ENCODE assay signal across 1 cellular context in the genomic region with DNA sequence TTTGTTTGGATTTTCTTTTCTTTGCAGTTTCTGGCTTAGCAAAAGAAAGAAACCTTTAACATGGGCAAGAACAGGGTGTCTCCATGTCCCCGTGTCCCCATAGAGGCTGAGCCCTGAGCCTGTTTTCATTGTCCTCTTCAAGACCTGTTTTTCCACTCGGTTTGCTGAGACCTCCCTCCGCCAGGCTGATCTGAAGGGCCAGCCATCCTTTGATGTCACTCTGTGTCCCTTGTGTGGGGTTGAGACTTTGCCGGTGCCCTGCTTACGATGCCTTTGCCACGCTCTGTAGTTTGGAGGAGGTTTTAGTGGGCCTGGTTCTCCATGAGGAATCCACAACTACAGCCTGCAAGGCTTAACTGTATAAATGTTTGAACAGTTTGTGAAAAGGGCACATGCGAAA.
TF ChIP-seq lines count a peak whose summit lies in the region.

No MANE protein-coding gene starts in this region.

TF ChIP-seq in HepG2, 621 proteins besides CTCF, POLR2A, EP300 and RAD21:
- TF ChIP-seq ZMYM3 (CRISPR knock-in tag; IDR thresholded peaks at IDR 0.05) (no peak), AHR (CRISPR knock-in tag; IDR thresholded peaks at IDR 0.05) (no peak), ZNF329 (CRISPR knock-in tag; IDR thresholded peaks at IDR 0.05; ENCODE audit: low read depth) (no peak), NR1H2 (CRISPR knock-in tag; IDR thresholded peaks at IDR 0.05; ENCODE audit: borderline replicate concordance, low read depth) (no peak), RORA (CRISPR knock-in tag; IDR thresholded peaks at IDR 0.05) (no peak), HNRNPH1 (optimal IDR thresholded peaks at IDR 0.05; ENCODE audit: low read depth, low read length) (no peak), ZNF737 (CRISPR knock-in tag; IDR thresholded peaks at IDR 0.05; ENCODE audit: borderline replicate concordance) (no peak), IKZF4 (CRISPR knock-in tag; IDR thresholded peaks at IDR 0.05; ENCODE audit: borderline replicate concordance, low read depth, not compliant biosample characterization) (no peak), KDM2A (CRISPR knock-in tag; IDR thresholded peaks at IDR 0.05; ENCODE audit: borderline replicate concordance, low read depth) (no peak), KAT7 (CRISPR knock-in tag; IDR thresholded peaks at IDR 0.05; ENCODE audit: borderline replicate concordance) (no peak), ZNF557 (CRISPR knock-in tag; IDR thresholded peaks at IDR 0.05) (no peak), ZNF317 (CRISPR knock-in tag; IDR thresholded peaks at IDR 0.05) (no peak), ZNF430 (CRISPR knock-in tag; IDR thresholded peaks at IDR 0.05) (no peak), ZNF17 (CRISPR knock-in tag; IDR thresholded peaks at IDR 0.05) (no peak), CCAR2 (optimal IDR thresholded peaks at IDR 0.05; ENCODE audit: low read depth, low read length) (no peak)
- TF ChIP-seq, protein P1, sequence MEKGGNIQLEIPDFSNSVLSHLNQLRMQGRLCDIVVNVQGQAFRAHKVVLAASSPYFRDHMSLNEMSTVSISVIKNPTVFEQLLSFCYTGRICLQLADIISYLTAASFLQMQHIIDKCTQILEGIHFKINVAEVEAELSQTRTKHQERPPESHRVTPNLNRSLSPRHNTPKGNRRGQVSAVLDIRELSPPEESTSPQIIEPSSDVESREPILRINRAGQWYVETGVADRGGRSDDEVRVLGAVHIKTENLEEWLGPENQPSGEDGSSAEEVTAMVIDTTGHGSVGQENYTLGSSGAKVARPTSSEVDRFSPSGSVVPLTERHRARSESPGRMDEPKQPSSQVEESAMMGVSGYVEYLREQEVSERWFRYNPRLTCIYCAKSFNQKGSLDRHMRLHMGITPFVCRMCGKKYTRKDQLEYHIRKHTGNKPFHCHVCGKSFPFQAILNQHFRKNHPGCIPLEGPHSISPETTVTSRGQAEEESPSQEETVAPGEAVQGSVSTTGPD (CRISPR knock-in tag; IDR thresholded peaks at IDR 0.05): no peak
- TF ChIP-seq, protein P2, sequence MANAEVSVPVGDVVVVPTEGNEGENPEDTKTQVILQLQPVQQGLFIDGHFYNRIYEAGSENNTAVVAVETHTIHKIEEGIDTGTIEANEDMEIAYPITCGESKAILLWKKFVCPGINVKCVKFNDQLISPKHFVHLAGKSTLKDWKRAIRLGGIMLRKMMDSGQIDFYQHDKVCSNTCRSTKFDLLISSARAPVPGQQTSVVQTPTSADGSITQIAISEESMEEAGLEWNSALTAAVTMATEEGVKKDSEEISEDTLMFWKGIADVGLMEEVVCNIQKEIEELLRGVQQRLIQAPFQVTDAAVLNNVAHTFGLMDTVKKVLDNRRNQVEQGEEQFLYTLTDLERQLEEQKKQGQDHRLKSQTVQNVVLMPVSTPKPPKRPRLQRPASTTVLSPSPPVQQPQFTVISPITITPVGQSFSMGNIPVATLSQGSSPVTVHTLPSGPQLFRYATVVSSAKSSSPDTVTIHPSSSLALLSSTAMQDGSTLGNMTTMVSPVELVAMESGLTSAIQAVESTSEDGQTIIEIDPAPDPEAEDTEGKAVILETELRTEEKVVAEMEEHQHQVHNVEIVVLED (CRISPR knock-in tag; IDR thresholded peaks at IDR 0.05; ENCODE audit: borderline replicate concordance): no peak
